8 cellular contexts compared by ENCODE assay signal in genomic region chr7:23594879-23595604, GRCh38. TPM values are rescaled to one million over a fixed set of nuclear protein-coding genes. Genes with fewer than 3 reads are reported as not detected.
DNase-seq lines count a peak whose midpoint lies in the region; ATAC-seq and TF ChIP-seq lines count a peak whose summit lies in the region.

No MANE protein-coding gene starts in this region.

- H3K27ac ChIP-seq in RWPE1 (no peak overlapping the region), parathyroid adenoma (no peak overlapping the region), substantia nigra (ENCODE audit: low read depth, low read length, poor library complexity, severe bottlenecking) (no peak overlapping the region)

- no peak overlapping the region for H3K27ac Mint-ChIP-seq in chondrocyte (ENCODE audit: unreplicated experiment)

- no peak overlapping the region for H3K9ac ChIP-seq in parathyroid adenoma

- H3K27me3 ChIP-seq in parathyroid adenoma (ENCODE audit: control insufficient read depth, insufficient read depth, low read length) = no peaks in the 10 kb centered on the region

- peaks cover 26% of the 10 kb centered on the region for H3K4me1 Mint-ChIP-seq in chondrocyte (ENCODE audit: low read depth)

- H3K9me3 ChIP-seq in parathyroid adenoma (ENCODE audit: control insufficient read depth, low read length) = no peaks in the 10 kb centered on the region

- peak; percentile 71 for ATAC-seq in HG02973 (IDR thresholded peaks at IDR 0.05; ENCODE audit: unreplicated experiment)

- H3K27me3 Mint-ChIP-seq in chondrocyte (ENCODE audit: low read depth) = peaks cover 2% of the 10 kb centered on the region

- no peak overlapping the region for H3K4me3 ChIP-seq in parathyroid adenoma (ENCODE audit: low read depth, low read length)

- TF ChIP-seq CTCF in RWPE1 (conservative IDR thresholded peaks at IDR 0.05; ENCODE audit: low read depth) (no peak), parathyroid adenoma (IDR thresholded peaks at IDR 0.05) (no peak), chondrocyte (IDR thresholded peaks at IDR 0.05) (no peak)

- H3K4me3 Mint-ChIP-seq in chondrocyte (ENCODE audit: unreplicated experiment) = no peak overlapping the region

- H3K36me3 ChIP-seq in parathyroid adenoma (ENCODE audit: control insufficient read depth, insufficient read depth, low read length) = no peaks in the 10 kb centered on the region

- POLR2A ChIA-PET in RWPE1 (lab: Yijun Ruan, JAX; ENCODE audit: low non-redundant PET) = no interaction called here

- peaks cover 9% of the 10 kb centered on the region for H3K79me2 ChIP-seq in parathyroid adenoma

- no peak overlapping the region for H3K4me2 ChIP-seq in parathyroid adenoma (ENCODE audit: low read length)

- CTCF ChIA-PET in RWPE1 (lab: Yijun Ruan, JAX) = interaction anchor here (0.7 to 0.8 kb wide), 3 partner anchors 15 to 1052 kb away, joined by 3 to 6 read pairs (median 4); no protein-coding TSS in a partner anchor

- H2AFZ ChIP-seq in parathyroid adenoma = peak overlapping the region; percentile 23

- H3K36me3 Mint-ChIP-seq in chondrocyte (ENCODE audit: low read depth) = no peaks in the 10 kb centered on the region

- H3K4me1 ChIP-seq in parathyroid adenoma = no peaks in the 10 kb centered on the region

- no peaks in the 10 kb centered on the region for H3K9me3 Mint-ChIP-seq in chondrocyte (ENCODE audit: low read depth)

- peak; percentile 17 to 22 for DNase-seq in activated CD4-positive, alpha-beta T cell treated with anti-CD3 and anti-CD28 coated beads for 24 hours (ENCODE audit: low read depth in 2 of 2)
- no peak for DNase-seq in activated CD4-positive, alpha-beta T cell treated with anti-CD3 and anti-CD28 coated beads, Interleukin-2, amount 50 U/mL, for 4 hours
- DNase-seq in RWPE1 (ENCODE audit: low spot score) (peak; percentile 69), substantia nigra (lab: John Stamatoyannopoulos, UW) (no peak), NCI-H510A treated with DMSO at 0.1 percent for 48 hours (lab: John Stamatoyannopoulos, UW) (no peak), chondrocyte (ENCODE audit: low spot score) (no peak)

RNA-seq across cellular contexts. Expression of gene CCDC126, which starts 2.1 kb away (rescaled TPM):
- 11.3 to 16.1 TPM (median 11.4 TPM) in 3 replicates for total RNA-seq in chondrocyte

Comparison
In these comparisons a context has a peak if more than half of its experiments do, and no peak if none do; other contexts are left out.
1. DNase-seq: peak in activated CD4-positive, alpha-beta T cell treated with anti-CD3 and anti-CD28 coated beads for 24 hours (2 of 2) and RWPE1 (single experiment); none in activated CD4-positive, alpha-beta T cell treated with anti-CD3 and anti-CD28 coated beads, Interleukin-2, amount 50 U/mL, for 4 hours (0 of 2), substantia nigra (0 of 49), NCI-H510A treated with DMSO at 0.1 percent for 48 hours (single experiment) and chondrocyte (single experiment).